10 cellular contexts compared by ENCODE assay signal in genomic region chr21:45129231-45129923, GRCh38. TPM values are rescaled to one million over a fixed set of nuclear protein-coding genes. Genes with fewer than 3 reads are reported as not detected.
DNase-seq lines count a peak whose midpoint lies in the region; TF ChIP-seq lines count a peak whose summit lies in the region.
"Had no signal": no experiment of that assay in that cellular context is flagged by ENCODE, and none has a peak within 500 bp of the region (broad histone marks: within the 10 kb centered on the region; RNA-seq: fewer than 3 reads in every experiment).

No MANE protein-coding gene starts in this region.

- H3K36me3 Mint-ChIP-seq in brain, result no peaks in the 10 kb centered on the region
- H3K36me3 Mint-ChIP-seq: T-cell had no signal

- WGBS in suprapubic skin, result 43% methylated on average over 19 of the region's 19 CpGs

- H3K36me3 ChIP-seq in suprapubic skin, result peaks cover 6% of the 10 kb centered on the region
- H3K36me3 ChIP-seq: MG63 had no signal

- H3K27me3 ChIP-seq in suprapubic skin, result no peaks in the 10 kb centered on the region
- H3K27me3 ChIP-seq: MG63 had no signal

- peak overlapping the region; percentile 78 for H3K27ac ChIP-seq in suprapubic skin

- peaks cover 4% of the 10 kb centered on the region for H3K27me3 Mint-ChIP-seq in brain
- H3K27me3 Mint-ChIP-seq: T-cell had no signal

- H3K4me3 Mint-ChIP-seq in brain, result peak overlapping the region in 1 of 5 experiments; percentile 4
- H3K4me3 Mint-ChIP-seq: T-cell had no signal

- no peaks in the 10 kb centered on the region for H3K9me3 Mint-ChIP-seq in brain
- H3K9me3 Mint-ChIP-seq: T-cell had no signal

- TF ChIP-seq CTCF in brain (conservative IDR thresholded peaks at IDR 0.05) (no peak), suprapubic skin (IDR thresholded peaks at IDR 0.05) (no peak)

- peak overlapping the region; percentile 51 to 78 (median 61) for H3K27ac Mint-ChIP-seq in brain
- H3K27ac Mint-ChIP-seq: T-cell had no signal

- peaks cover 52% of the 10 kb centered on the region for H3K4me1 ChIP-seq in suprapubic skin

- in situ Hi-C loops in KBM-7 (cut with MboI; ENCODE audit: low pct_unique_long_range_greater_than_20kb, low sequenced_read_pairs), result loop anchor here (25.0 kb wide), 1 partner anchor 308 kb away; no protein-coding TSS in a partner anchor

- H3K9me3 ChIP-seq in suprapubic skin, result no peaks in the 10 kb centered on the region
- H3K9me3 ChIP-seq: MG63 had no signal

- no peak overlapping the region for H3K4me3 ChIP-seq in suprapubic skin

- TF ChIP-seq POLR2A in suprapubic skin (IDR thresholded peaks at IDR 0.05), result no peak

- peak; percentile 77 for DNase-seq in HT1080 (ENCODE audit: low read depth)
- DNase-seq in iris pigment epithelial cell (ENCODE audit: low read depth), result peak; percentile 61
- DNase-seq in suprapubic skin (ENCODE audit: low spot score in 2 of 2), result no peak
- DNase-seq in GDM1 (lab: John Stamatoyannopoulos, UW), result no peak
- DNase-seq in KBM-7, result no peak
- no peak for DNase-seq in superior temporal gyrus (ENCODE audit: extremely low spot score)
- no peak for DNase-seq in GM19240 (ENCODE audit: insufficient read length, low spot score)

- TF ChIP-seq EP300 in suprapubic skin (IDR thresholded peaks at IDR 0.05), result no peak

- H3K4me1 Mint-ChIP-seq in brain, result peaks cover 77% of the 10 kb centered on the region

RNA-seq across cellular contexts. Expression of gene ADARB1, which starts 55.0 kb away (rescaled TPM):
- total RNA-seq in HT1080 (2014; rRNA removed; shearing (Covaris generic)), result 20.6 and 22.4 TPM in 2 replicates
- polyA plus RNA-seq in HT1080 (2015; cell fraction: cytosol; rRNA removed), result 17.7 and 21.2 TPM in 2 replicates
- 27.7 and 28.2 TPM in 2 replicates for polyA plus RNA-seq in HT1080 (2015; cell fraction: nucleus; rRNA removed)
- 10.9 TPM for polyA plus RNA-seq in brain (ENCODE audit: insufficient read depth, low read depth, low replicate concordance)
- total RNA-seq in suprapubic skin, result 10 to 100 TPM; 13.2 to 23.6 (median 20.3) TPM

Comparison
In these comparisons a context has a peak if more than half of its experiments do, and no peak if none do; other contexts are left out.
1. DNase-seq: peak in HT1080 (single experiment) and iris pigment epithelial cell (single experiment); none in suprapubic skin (0 of 2), GDM1 (single experiment), KBM-7 (single experiment), superior temporal gyrus (single experiment) and GM19240 (single experiment).